Comparison of ENCODE assay signal across 9 cellular contexts in genomic region chr16:85610059-85610445, GRCh38. TPM values are rescaled to one million over a fixed set of nuclear protein-coding genes. Genes with fewer than 3 reads are reported as not detected.
DNase-seq lines count a peak whose midpoint lies in the region; ATAC-seq and TF ChIP-seq lines count a peak whose summit lies in the region.
"Had no signal": no experiment of that assay in that cellular context is flagged by ENCODE, and none has a peak within 500 bp of the region (broad histone marks: within the 10 kb centered on the region; RNA-seq: fewer than 3 reads in every experiment).

No MANE protein-coding gene starts in this region.

- H3K23ac ChIP-seq in H9 (ENCODE audit: insufficient read length, low read depth, low read length) = no peak overlapping the region

- H3K79me1 ChIP-seq in H9 (ENCODE audit: insufficient read depth, low read depth, low read length, poor library complexity, severe bottlenecking) = no peaks in the 10 kb centered on the region

- no peak overlapping the region for H2AFZ ChIP-seq in H9 (ENCODE audit: low read length)

- peaks cover 13% of the 10 kb centered on the region for H3K27me3 Mint-ChIP-seq in H9 (ENCODE audit: low read depth)
- H3K27me3 Mint-ChIP-seq in activated CD8-positive, alpha-beta T cell treated with anti-CD3 and anti-CD28 coated beads, Interleukin-2, amount 10 ng/mL, durations not matched to agents 7 days and 5 days (ENCODE audit: low read depth) = no peaks in the 10 kb centered on the region

- H2BK5ac ChIP-seq in H9 (ENCODE audit: insufficient read length, low read length) = no peak overlapping the region

- H3K36me3 Mint-ChIP-seq in H9 (ENCODE audit: insufficient read depth in 1 of 3, low read depth in 3 of 3) = no peaks in the 10 kb centered on the region
- H3K36me3 Mint-ChIP-seq in activated CD8-positive, alpha-beta T cell treated with anti-CD3 and anti-CD28 coated beads, Interleukin-2, amount 10 ng/mL, durations not matched to agents 7 days and 5 days (ENCODE audit: low read depth) = no peaks in the 10 kb centered on the region

- H3K4me3 Mint-ChIP-seq in H9 = peak overlapping the region; percentile 8 to 45; a peak in 2 of 5 replicates
- H3K4me3 Mint-ChIP-seq in activated CD8-positive, alpha-beta T cell treated with anti-CD3 and anti-CD28 coated beads, Interleukin-2, amount 10 ng/mL, durations not matched to agents 7 days and 5 days = peak overlapping the region; percentile 69

- no peak for ATAC-seq in activated CD8-positive, alpha-beta T cell treated with anti-CD3 and anti-CD28 coated beads, Interleukin-2, amount 10 ng/mL, durations not matched to agents 7 days and 5 days
- ATAC-seq in Right ventricle myocardium inferior = no peak

- H3K27ac ChIP-seq in H9 (ENCODE audit: insufficient read length, low read depth, low read length) = no peak overlapping the region

- no CpG with 5 or more reads among the region's 11 CpGs for WGBS in H9 (ENCODE audit: extremely low coverage, insufficient read length, low lambda C conversion rate)

- no peak overlapping the region for H4K5ac ChIP-seq in H9 (ENCODE audit: insufficient read length, low read depth, low read length)

- H3K18ac ChIP-seq in H9 (ENCODE audit: insufficient read length, low read depth, low read length) = no peak overlapping the region

- intact Hi-C loops in Right ventricle myocardium inferior (cut with DNase I) = loop anchor here (2.0 to 5.0 kb wide), 5 partner anchors 53 to 303 kb away; no protein-coding TSS in a partner anchor

- no peaks in the 10 kb centered on the region for H3K36me3 ChIP-seq in mucosa of stomach (ENCODE audit: control insufficient read depth, insufficient read depth, low read length)
- H3K36me3 ChIP-seq: esophagus squamous epithelium had no signal

- H4K91ac ChIP-seq in H9 (ENCODE audit: insufficient read length, low read depth, low read length) = no peak overlapping the region

- H3K79me2 ChIP-seq in H9 (ENCODE audit: insufficient read depth, low read length) = no peaks in the 10 kb centered on the region; the same call in 1 of the 2 replicates

- TF ChIP-seq CTCF in AG10803 (conservative IDR thresholded peaks at IDR 0.05; ENCODE audit: low read length) = no peak
- no peak for TF ChIP-seq CTCF in H9 (conservative IDR thresholded peaks at IDR 0.05)

- H4K20me1 ChIP-seq in H9 (ENCODE audit: control insufficient read depth, insufficient read depth, insufficient read length) = no peaks in the 10 kb centered on the region

- peaks cover 23% of the 10 kb centered on the region for H3K23me2 ChIP-seq in H9 (ENCODE audit: insufficient read length, low read depth, low read length, poor library complexity, severe bottlenecking)

- H3K27ac Mint-ChIP-seq in H9 = no peak overlapping the region
- peak overlapping the region; percentile 30 for H3K27ac Mint-ChIP-seq in activated CD8-positive, alpha-beta T cell treated with anti-CD3 and anti-CD28 coated beads, Interleukin-2, amount 10 ng/mL, durations not matched to agents 7 days and 5 days

- no peak overlapping the region for H4K8ac ChIP-seq in H9 (replicated peaks; ENCODE audit: insufficient read length, low read depth, low read length)

- peaks cover 0 to 2% of the 10 kb centered on the region in 2 experiments; a peak in 2 of 5 replicates for H3K9me3 Mint-ChIP-seq in H9
- H3K9me3 Mint-ChIP-seq in activated CD8-positive, alpha-beta T cell treated with anti-CD3 and anti-CD28 coated beads, Interleukin-2, amount 10 ng/mL, durations not matched to agents 7 days and 5 days (ENCODE audit: insufficient read depth) = no peaks in the 10 kb centered on the region

- no peak overlapping the region for H3K9ac ChIP-seq in H9 (ENCODE audit: extremely low read depth, insufficient read length, low read length)
- H3K9ac ChIP-seq in mucosa of stomach (ENCODE audit: low read length) = peak overlapping the region; percentile 34

- no peak overlapping the region for H2AK5ac ChIP-seq in H9 (ENCODE audit: insufficient read length, low read length)

- H3K9me3 ChIP-seq in H9 (ENCODE audit: control insufficient read depth, low read depth, low read length) (no peaks in the 10 kb centered on the region), mucosa of stomach (ENCODE audit: control insufficient read depth, low read length) (no peaks in the 10 kb centered on the region)
- H3K9me3 ChIP-seq: esophagus squamous epithelium had no signal

- H2BK120ac ChIP-seq in H9 (ENCODE audit: low read depth, low read length, poor library complexity, severe bottlenecking) = no peak overlapping the region

- H3K4me2 ChIP-seq in H9 (ENCODE audit: insufficient read depth, insufficient read length, low read length) = peak overlapping the region; percentile 55

- CTCF ChIA-PET in activated CD8-positive, alpha-beta T cell treated with anti-CD3 and anti-CD28 coated beads, Interleukin-2, amount 10 ng/mL, durations not matched to agents 7 days and 5 days (lab: Charles Lee) = interaction anchor here (0.8 to 3.6 kb wide), 22 partner anchors 20 to 304 kb away, joined by 3 to 50 read pairs (median 6); no protein-coding TSS in a partner anchor

- H3K4me1 ChIP-seq in H9 (ENCODE audit: insufficient read depth, low read length) = peaks cover 13% of the 10 kb centered on the region; the same call in 1 of the 2 replicates
- peaks cover 40% of the 10 kb centered on the region for H3K4me1 ChIP-seq in mucosa of stomach (ENCODE audit: control insufficient read depth, insufficient read depth, low read length)

- H3K27me3 ChIP-seq in H9 (ENCODE audit: insufficient read depth, low read length) = no peaks in the 10 kb centered on the region
- no peaks in the 10 kb centered on the region for H3K27me3 ChIP-seq in mucosa of stomach (ENCODE audit: control insufficient read depth, insufficient read depth, low read length)

- H3K14ac ChIP-seq in H9 (ENCODE audit: insufficient read depth, low read length) = no peak overlapping the region

- peaks cover 50 to 51% of the 10 kb centered on the region in 2 experiments for H3K4me1 Mint-ChIP-seq in H9
- peaks cover 51% of the 10 kb centered on the region for H3K4me1 Mint-ChIP-seq in activated CD8-positive, alpha-beta T cell treated with anti-CD3 and anti-CD28 coated beads, Interleukin-2, amount 10 ng/mL, durations not matched to agents 7 days and 5 days (ENCODE audit: low read depth)

- no peak overlapping the region for H2BK12ac ChIP-seq in H9 (ENCODE audit: insufficient read length, low read depth, low read length)

- POLR2A ChIA-PET in activated CD8-positive, alpha-beta T cell treated with anti-CD3 and anti-CD28 coated beads, Interleukin-2, amount 10 ng/mL, durations not matched to agents 7 days and 5 days (lab: Charles Lee) = interaction anchor here (4.5 kb wide), 1 partner anchor 57 kb away, joined by 34 read pairs; no protein-coding TSS in a partner anchor

- no peak for DNase-seq in AG10803 (ENCODE audit: low read depth)
- DNase-seq in H9 = no peak
- peak; percentile 24 for DNase-seq in activated CD8-positive, alpha-beta T cell treated with anti-CD3 and anti-CD28 coated beads, Interleukin-2, amount 10 ng/mL, durations not matched to agents 7 days and 5 days
- no peak for DNase-seq in dermis blood vessel endothelial cell
- no peak for DNase-seq in effector CD4-positive, alpha-beta T cell
- DNase-seq in Right ventricle myocardium inferior (ENCODE audit: missing footprints) = no peak
- DNase-seq in iPS-NIHi7 (ENCODE audit: extremely low spot score) = no peak

- H3K4me3 ChIP-seq in AG10803 (ENCODE audit: low read length) = 0 out of 2 replicates have a peak overlapping the region, but pooled peaks have one; percentile 7
- H3K4me3 ChIP-seq in mucosa of stomach (ENCODE audit: low read length) = no peak overlapping the region

- no peak overlapping the region for H3K56ac ChIP-seq in H9 (ENCODE audit: insufficient read length, low read depth, low read length)

- no peak overlapping the region for H2BK15ac ChIP-seq in H9 (ENCODE audit: low read depth, low read length)

- H2BK20ac ChIP-seq in H9 (ENCODE audit: low read depth, low read length, poor library complexity, severe bottlenecking) = no peak overlapping the region

- H3T11ph ChIP-seq in H9 (ENCODE audit: low read length) = no peak overlapping the region

- H3K4ac ChIP-seq in H9 (ENCODE audit: low read depth, low read length) = no peak overlapping the region

RNA-seq across cellular contexts. Expression of gene GSE1, which starts 3.1 kb away (rescaled TPM):
- total RNA-seq in H9 (2021) (123 and 125 TPM in 2 replicates), dermis blood vessel endothelial cell (27.5 and 28.8 TPM in 2 replicates), Right ventricle myocardium inferior (28.9 TPM)
- 10 to 100 TPM; 48.9 to 51.4 TPM for total RNA-seq in activated CD8-positive, alpha-beta T cell treated with anti-CD3 and anti-CD28 coated beads, Interleukin-2, amount 10 ng/mL, durations not matched to agents 7 days and 5 days
